Comparison of ENCODE assay signal across 21 cellular contexts in the genomic region with DNA sequence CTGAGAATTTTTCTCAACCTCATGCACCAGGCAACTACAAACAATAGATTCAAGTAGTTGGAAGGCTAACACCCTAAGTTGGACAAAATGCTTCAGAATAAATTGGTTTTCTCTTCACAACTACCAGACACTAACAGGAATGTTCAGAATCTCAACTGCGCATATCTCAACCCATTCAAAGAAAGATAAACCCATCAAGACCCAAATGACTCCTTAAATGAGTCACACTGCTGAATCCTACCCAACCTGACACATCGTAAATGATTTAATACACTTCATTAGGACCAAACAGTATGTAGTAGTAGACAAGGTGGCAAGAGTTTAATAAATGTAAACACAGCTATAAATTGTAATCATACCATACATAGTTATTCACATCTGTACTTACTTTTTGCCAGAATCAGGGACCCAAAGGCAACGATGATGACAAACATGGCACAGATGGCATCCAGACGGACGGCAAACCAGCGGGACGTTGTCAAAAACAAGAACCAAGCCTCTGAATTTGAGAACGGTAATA.
A peak's percentile ranks its signal among the peaks of the same experiment; 100 is the strongest.
DNase-seq lines count a peak whose midpoint lies in the region; ATAC-seq, FAIRE-seq and TF ChIP-seq lines count a peak whose summit lies in the region.
"Had no signal": no experiment of that assay in that cellular context is flagged by ENCODE, and none has a peak within 500 bp of the region (broad histone marks: within the 10 kb centered on the region; RNA-seq: fewer than 3 reads in every experiment).

No MANE protein-coding gene starts in this region.

- peaks cover 27% of the 10 kb centered on the region for H3K36me3 Mint-ChIP-seq in astrocyte (ENCODE audit: low read depth, unreplicated experiment)

- H3K4me3 ChIP-seq in AG10803 (ENCODE audit: low read length), result no peak overlapping the region
- H3K4me3 ChIP-seq in astrocyte (ENCODE audit: insufficient read depth, low read depth, low read length), result no peak overlapping the region
- H3K4me3 ChIP-seq: GM12878, SJCRH30 had no signal

- FAIRE-seq in H54 (lab: Jason Lieb, UNC) (peak; percentile 11), astrocyte (lab: Jason Lieb, UNC) (peak; percentile 54), GM12892 (lab: Jason Lieb, UNC) (no peak)
- FAIRE-seq: A204.1, GM12878, H1 had no signal

- no peak overlapping the region for H3K27ac ChIP-seq in astrocyte (ENCODE audit: low read depth, low read length)
- H3K27ac ChIP-seq in foreskin keratinocyte, result no peak overlapping the region
- H3K27ac ChIP-seq: SJCRH30 had no signal

- peak; percentile 89 for DNase-seq in AG10803 (ENCODE audit: low read depth)
- no peak for DNase-seq in H54 (ENCODE audit: insufficient read length, low spot score)
- peak; percentile 48 for DNase-seq in astrocyte (ENCODE audit: low read depth)
- no peak for DNase-seq in foreskin keratinocyte
- DNase-seq in NOMO-1 (lab: John Stamatoyannopoulos, UW; ENCODE audit: unreplicated experiment in 2 of 2), result no peak
- DNase-seq in NCI-H2081 (lab: John Stamatoyannopoulos, UW), result no peak
- DNase-seq in GM12892 (ENCODE audit: insufficient read length), result no peak
- DNase-seq in KG1 (lab: John Stamatoyannopoulos, UW), result no peak
- DNase-seq: Caco-2; CD4-positive, CD25-positive, alpha-beta regulatory T cell; DMS153; Kasumi-1; NCI-H1105; NCI-H1694; NCI-H2107; NCI-H69; PC-3; SJCRH30 had no signal

- H3K4me1 ChIP-seq in astrocyte (ENCODE audit: insufficient read depth, low read length) (no peaks in the 10 kb centered on the region), foreskin keratinocyte (no peaks in the 10 kb centered on the region)
- H3K4me1 ChIP-seq: Caco-2, SJCRH30 had no signal

- no peaks in the 10 kb centered on the region for H3K9me3 Mint-ChIP-seq in astrocyte (ENCODE audit: unreplicated experiment)

- no peaks in the 10 kb centered on the region for H3K4me1 Mint-ChIP-seq in astrocyte (ENCODE audit: low read depth, unreplicated experiment)

- ATAC-seq in foreskin keratinocyte, result peak; percentile 45
- ATAC-seq: GM12878, PC-3 had no signal

- no peak overlapping the region for H3K27ac Mint-ChIP-seq in astrocyte (ENCODE audit: unreplicated experiment)
- H3K27ac Mint-ChIP-seq: CD4-positive, CD25-positive, alpha-beta regulatory T cell had no signal

- TF ChIP-seq POLR2A in H54 (IDR thresholded peaks at IDR 0.05; ENCODE audit: low read depth, low read length) (no peak), GM12892 (IDR thresholded peaks at IDR 0.05; ENCODE audit: low read depth, low read length) (no peak)

- H3K27me3 Mint-ChIP-seq in astrocyte (ENCODE audit: low read depth, unreplicated experiment), result no peaks in the 10 kb centered on the region
- H3K27me3 Mint-ChIP-seq: CD4-positive, CD25-positive, alpha-beta regulatory T cell had no signal

- no peak overlapping the region for H3K9ac ChIP-seq in astrocyte (ENCODE audit: low read length)

- H3K9me3 ChIP-seq in astrocyte (ENCODE audit: insufficient read depth, low read depth, low read length), result no peaks in the 10 kb centered on the region
- H3K9me3 ChIP-seq: Caco-2, SJCRH30 had no signal

- H3K36me3 ChIP-seq in astrocyte (ENCODE audit: insufficient read depth, low read length), result no peaks in the 10 kb centered on the region

- H4K20me1 ChIP-seq in astrocyte (ENCODE audit: insufficient read depth, low read length), result no peaks in the 10 kb centered on the region

- H3K4me2 ChIP-seq in astrocyte (ENCODE audit: low read length), result no peak overlapping the region

- TF ChIP-seq CTCF in AG10803 (conservative IDR thresholded peaks at IDR 0.05; ENCODE audit: low read length), result no peak
- no peak for TF ChIP-seq CTCF in astrocyte (IDR thresholded peaks at IDR 0.05; ENCODE audit: insufficient read depth, low read depth, low read length)
- TF ChIP-seq CTCF in foreskin keratinocyte (conservative IDR thresholded peaks at IDR 0.05), result no peak

- H3K27me3 ChIP-seq in astrocyte (ENCODE audit: insufficient read depth, low read length), result no peaks in the 10 kb centered on the region
- no peaks in the 10 kb centered on the region for H3K27me3 ChIP-seq in foreskin keratinocyte
- H3K27me3 ChIP-seq: SJCRH30 had no signal

- H3K79me2 ChIP-seq in astrocyte (ENCODE audit: insufficient read depth, low read length), result no peaks in the 10 kb centered on the region

- no peak overlapping the region for H2AFZ ChIP-seq in astrocyte (ENCODE audit: low read depth, low read length)

- H3K4me3 Mint-ChIP-seq in astrocyte (ENCODE audit: unreplicated experiment), result no peak overlapping the region
- H3K4me3 Mint-ChIP-seq: CD4-positive, CD25-positive, alpha-beta regulatory T cell had no signal

Comparison
In these comparisons a context has a peak if more than half of its experiments do, and no peak if none do; other contexts are left out.
1. DNase-seq: peak in AG10803 (single experiment) and astrocyte (single experiment); none in H54 (single experiment), foreskin keratinocyte (0 of 2), NOMO-1 (0 of 2), NCI-H2081 (0 of 2), GM12892 (single experiment) and KG1 (single experiment).